11 cellular contexts compared by ENCODE assay signal in genomic region chrX:74449322-74449936, GRCh38. TPM values are rescaled to one million over a fixed set of nuclear protein-coding genes. Genes with fewer than 3 reads are reported as not detected.
DNase-seq lines count a peak whose midpoint lies in the region; ATAC-seq and TF ChIP-seq lines count a peak whose summit lies in the region.
"Had no signal": no experiment of that assay in that cellular context is flagged by ENCODE, and none has a peak within 500 bp of the region (broad histone marks: within the 10 kb centered on the region; RNA-seq: fewer than 3 reads in every experiment).

No MANE protein-coding gene starts in this region.

- peaks cover 0 to 1% (median 0%) of the 10 kb centered on the region in 8 donors for H3K9me3 Mint-ChIP-seq in CD4-positive, alpha-beta memory T cell
- H3K9me3 Mint-ChIP-seq: natural killer cell had no signal

- peak; percentile 32 to 49 (median 33) for DNase-seq in CD4-positive, alpha-beta memory T cell
- DNase-seq in HT-29 (ENCODE audit: low spot score) = peak; percentile 32
- DNase-seq in activated CD4-positive, alpha-beta T cell treated with anti-CD3 and anti-CD28 coated beads for 4 hours = peak; percentile 30 to 33
- DNase-seq in fibroblast of the aortic adventitia (ENCODE audit: low read depth) = peak; percentile 4
- no peak for DNase-seq in left ventricle myocardium inferior
- DNase-seq: DMS53, natural killer cell had no signal

- H3K9me3 ChIP-seq in CD4-positive, alpha-beta memory T cell (ENCODE audit: control insufficient read depth in 1 of 2, low read length in 2 of 2) = no peaks in the 10 kb centered on the region
- H3K9me3 ChIP-seq in left ventricle myocardium inferior (replicated peaks) = no peaks in the 10 kb centered on the region

- CTCF ChIA-PET in CD4-positive, alpha-beta memory T cell (lab: Charles Lee; ENCODE audit: partially characterized antibody) = no interaction called here

- H3K27me3 ChIP-seq in CD4-positive, alpha-beta memory T cell (ENCODE audit: insufficient read depth, low read length) = no peaks in the 10 kb centered on the region
- H3K27me3 ChIP-seq in left ventricle myocardium inferior (ENCODE audit: low read depth) = no peaks in the 10 kb centered on the region
- H3K27me3 ChIP-seq: hepatocyte had no signal

- no peak overlapping the region for H3K4me3 ChIP-seq in CD4-positive, alpha-beta memory T cell (ENCODE audit: low read length in 2 of 2)
- no peak overlapping the region for H3K4me3 ChIP-seq in fibroblast of the aortic adventitia (ENCODE audit: low read depth, low read length)
- no peak overlapping the region for H3K4me3 ChIP-seq in left ventricle myocardium inferior
- H3K4me3 ChIP-seq: hepatocyte had no signal

- POLR2A ChIA-PET in CD4-positive, alpha-beta memory T cell (lab: Charles Lee; ENCODE audit: partially characterized antibody) = interaction anchor here (0.7 kb wide), 1 partner anchor 14 kb away, joined by 3 read pairs; no protein-coding TSS in a partner anchor

- H3K4me3 Mint-ChIP-seq in CD4-positive, alpha-beta memory T cell = peak overlapping the region in 1 of 8 donors; percentile 32
- H3K4me3 Mint-ChIP-seq: natural killer cell had no signal

- intact Hi-C loops in CD4-positive, alpha-beta memory T cell (cut with micrococcal nuclease) = no loop called here
- intact Hi-C loops in left ventricle myocardium inferior (cut with micrococcal nuclease) = no loop called here

- H3K27me3 Mint-ChIP-seq in CD4-positive, alpha-beta memory T cell = peaks cover 0 to 1% of the 10 kb centered on the region in 2 donors

- no peak for TF ChIP-seq CTCF in fibroblast of the aortic adventitia (IDR thresholded peaks at IDR 0.05; ENCODE audit: insufficient read depth, low read length)
- TF ChIP-seq CTCF in left ventricle myocardium inferior (IDR thresholded peaks at IDR 0.05; ENCODE audit: borderline replicate concordance) = no peak

- peaks cover 8% of the 10 kb centered on the region for H3K4me1 ChIP-seq in CD4-positive, alpha-beta memory T cell (ENCODE audit: insufficient read depth, low read length)
- H3K4me1 ChIP-seq in left ventricle myocardium inferior = no peaks in the 10 kb centered on the region

- peak overlapping the region in 2 of 7 donors; percentile 16 to 19 for H3K27ac Mint-ChIP-seq in CD4-positive, alpha-beta memory T cell
- H3K27ac Mint-ChIP-seq: natural killer cell had no signal

- H3K4me1 Mint-ChIP-seq in CD4-positive, alpha-beta memory T cell = peaks cover 5 to 11% (median 7%) of the 10 kb centered on the region in 4 donors
- H3K4me1 Mint-ChIP-seq: natural killer cell had no signal

- ATAC-seq in GM21619 (IDR thresholded peaks at IDR 0.05; ENCODE audit: unreplicated experiment) (no peak), HG02973 (IDR thresholded peaks at IDR 0.05; ENCODE audit: unreplicated experiment) (no peak), HG03159 (IDR thresholded peaks at IDR 0.05; ENCODE audit: unreplicated experiment) (no peak)
- ATAC-seq: natural killer cell had no signal

- no peak overlapping the region for H3K27ac ChIP-seq in CD4-positive, alpha-beta memory T cell (ENCODE audit: low read depth, low read length)
- H3K27ac ChIP-seq in left ventricle myocardium inferior (replicated peaks) = no peak overlapping the region
- H3K27ac ChIP-seq: hepatocyte had no signal

- no peaks in the 10 kb centered on the region for H3K36me3 Mint-ChIP-seq in CD4-positive, alpha-beta memory T cell
- H3K36me3 Mint-ChIP-seq: natural killer cell had no signal

- H3K36me3 ChIP-seq in CD4-positive, alpha-beta memory T cell (ENCODE audit: insufficient read depth, low read length) = no peaks in the 10 kb centered on the region
- no peaks in the 10 kb centered on the region for H3K36me3 ChIP-seq in left ventricle myocardium inferior

RNA-seq across cellular contexts. Expression of gene SLC16A2, which starts 28.1 kb away (rescaled TPM):
- total RNA-seq in CD4-positive, alpha-beta memory T cell = under 1 TPM; 0.19 to 0.35 TPM
- polyA plus RNA-seq in CD4-positive, alpha-beta memory T cell = under 1 TPM in 1 of 2 donors, not detected in 1; 0.07 TPM
- total RNA-seq in HT-29 (2014; rRNA removed; shearing (Covaris generic)) = not detected in 2 replicates
- 5.9 and 28.5 TPM in 2 replicates for total RNA-seq in fibroblast of the aortic adventitia (ENCODE audit: low replicate concordance)
- total RNA-seq in left ventricle myocardium inferior = 6.1 TPM
- total RNA-seq: natural killer cell had no signal
